Comparison of ENCODE assay signal across 8 cellular contexts in genomic region chr18:51197661-51198424, GRCh38. TPM values are rescaled to one million over a fixed set of nuclear protein-coding genes. Genes with fewer than 3 reads are reported as not detected.
DNase-seq lines count a peak whose midpoint lies in the region; ATAC-seq and TF ChIP-seq lines count a peak whose summit lies in the region.

TSS of gene MEX3C (minus strand) at chr18:51197681. CDS start at chr18:51197320, 361 bp downstream.

- H3K4me3 Mint-ChIP-seq in activated naive CD4-positive, alpha-beta T cell treated with anti-CD3 and anti-CD28 coated beads, Interleukin-2, amount 10 ng/mL, durations not matched to agents 7 days and 5 days, result peak within 1 kb of the TSS; percentile 96

- CTCF ChIA-PET in GM10248 (lab: Yijun Ruan, JAX), result interaction anchor here (0.9 to 4.9 kb wide), 8 partner anchors 8 to 377 kb away, joined by 3 to 34 read pairs (median 4); no protein-coding TSS in a partner anchor
- CTCF ChIA-PET in activated naive CD4-positive, alpha-beta T cell treated with anti-CD3 and anti-CD28 coated beads, Interleukin-2, amount 10 ng/mL, durations not matched to agents 7 days and 5 days (lab: Charles Lee), result interaction anchor here (1.3 to 2.0 kb wide), 2 partner anchors 46 to 48 kb away, joined by 3 to 5 read pairs; no protein-coding TSS in a partner anchor

- POLR2A ChIA-PET in GM10248 (lab: Yijun Ruan, JAX), result interaction anchor here (0.6 to 2.2 kb wide), 3 partner anchors 11 to 69 kb away, joined by 4 to 16 read pairs (median 4); no protein-coding TSS in a partner anchor

- WGBS in gastroesophageal sphincter (ENCODE audit: low coverage in 1 of 2), 2 donors, result 0% methylated on average over 9 to 14 of the region's 51 CpGs

- TF ChIP-seq POLR2A in NB4 (IDR thresholded peaks at IDR 0.05; ENCODE audit: extremely low read depth, insufficient read length) (peak; percentile 42), gastroesophageal sphincter (IDR thresholded peaks at IDR 0.05) (peak in 1 of 2 donors; percentile 27)

- H3K27ac ChIP-seq in SK-N-MC, result peak within 1 kb of the TSS; percentile 92
- H3K27ac ChIP-seq in gastroesophageal sphincter, result peak within 1 kb of the TSS; percentile 95 to 100 (median 98)
- peak within 1 kb of the TSS; percentile 92 for H3K27ac ChIP-seq in neutrophil
- H3K27ac ChIP-seq in substantia nigra (ENCODE audit: low read depth, low read length, poor library complexity, severe bottlenecking), result peak within 1 kb of the TSS; percentile 95

- H3K4me3 ChIP-seq in NB4 (ENCODE audit: low read depth, low read length) (peak within 1 kb of the TSS; percentile 80), SK-N-MC (peak within 1 kb of the TSS; percentile 92), gastroesophageal sphincter (peak within 1 kb of the TSS; percentile 93 to 94), neutrophil (ENCODE audit: low read depth in 1 of 2, low read length in 1 of 2) (peak within 1 kb of the TSS; percentile 88 to 94)

- H3K36me3 Mint-ChIP-seq in activated naive CD4-positive, alpha-beta T cell treated with anti-CD3 and anti-CD28 coated beads, Interleukin-2, amount 10 ng/mL, durations not matched to agents 7 days and 5 days, result peaks cover 18% of the 10 kb centered on the region

- no peaks in the 10 kb centered on the region for H3K27me3 ChIP-seq in gastroesophageal sphincter
- no peaks in the 10 kb centered on the region for H3K27me3 ChIP-seq in neutrophil

- H3K4me1 ChIP-seq in gastroesophageal sphincter, result peaks cover 0 to 33% (median 13%) of the 10 kb centered on the region in 3 donors
- peaks cover 24 to 26% of the 10 kb centered on the region in 2 experiments for H3K4me1 ChIP-seq in neutrophil (ENCODE audit: control insufficient read depth in 1 of 2, insufficient read depth in 1 of 2, low read depth in 1 of 2, low read length in 1 of 2)

- ATAC-seq in HG02571 (IDR thresholded peaks at IDR 0.05; ENCODE audit: unreplicated experiment) (peak; percentile 71), gastroesophageal sphincter (peak; percentile 96)

- peaks cover 35% of the 10 kb centered on the region for H3K4me1 Mint-ChIP-seq in activated naive CD4-positive, alpha-beta T cell treated with anti-CD3 and anti-CD28 coated beads, Interleukin-2, amount 10 ng/mL, durations not matched to agents 7 days and 5 days

- H3K9me3 ChIP-seq in SK-N-MC (ENCODE audit: low read depth, low read length) (no peaks in the 10 kb centered on the region), gastroesophageal sphincter (no peaks in the 10 kb centered on the region), neutrophil (no peaks in the 10 kb centered on the region)

- DNase-seq in GM10248 (ENCODE audit: extremely low spot score), result peak; percentile 95
- peak; percentile 98 for DNase-seq in NB4 (ENCODE audit: low read depth)
- DNase-seq in SK-N-MC (ENCODE audit: low read depth, low spot score), result peak; percentile 91
- peak; percentile 99 for DNase-seq in activated naive CD4-positive, alpha-beta T cell treated with anti-CD3 and anti-CD28 coated beads, Interleukin-2, amount 10 ng/mL, durations not matched to agents 7 days and 5 days
- DNase-seq in substantia nigra (lab: John Stamatoyannopoulos, UW), result peak; percentile 90 to 100 (median 98)

- H3K27ac Mint-ChIP-seq in activated naive CD4-positive, alpha-beta T cell treated with anti-CD3 and anti-CD28 coated beads, Interleukin-2, amount 10 ng/mL, durations not matched to agents 7 days and 5 days, result peak within 1 kb of the TSS; percentile 98

- H3K9ac ChIP-seq in SK-N-MC (ENCODE audit: insufficient read length), result peak within 1 kb of the TSS; percentile 80

- no peaks in the 10 kb centered on the region for H3K9me3 Mint-ChIP-seq in activated naive CD4-positive, alpha-beta T cell treated with anti-CD3 and anti-CD28 coated beads, Interleukin-2, amount 10 ng/mL, durations not matched to agents 7 days and 5 days

- TF ChIP-seq EP300 in gastroesophageal sphincter (IDR thresholded peaks at IDR 0.05), result no peak

- H3K36me3 ChIP-seq in SK-N-MC (ENCODE audit: insufficient read depth, low read length), result no peaks in the 10 kb centered on the region
- no peaks in the 10 kb centered on the region for H3K36me3 ChIP-seq in gastroesophageal sphincter
- H3K36me3 ChIP-seq in neutrophil, result no peaks in the 10 kb centered on the region

- TF ChIP-seq CTCF in GM10248 (IDR thresholded peaks at IDR 0.05; ENCODE audit: control extremely low read depth, extremely low read depth, low read depth, missing control alignments), result no peak
- peak; percentile 3 for TF ChIP-seq CTCF in NB4 (IDR thresholded peaks at IDR 0.05; ENCODE audit: low read depth, low read length)
- peak in 3 of 4 experiments; percentile 36 to 49 (median 47) for TF ChIP-seq CTCF in gastroesophageal sphincter (IDR thresholded peaks at IDR 0.05)
- no peak for TF ChIP-seq CTCF in neutrophil (IDR thresholded peaks at IDR 0.05)

- H3K27me3 Mint-ChIP-seq in activated naive CD4-positive, alpha-beta T cell treated with anti-CD3 and anti-CD28 coated beads, Interleukin-2, amount 10 ng/mL, durations not matched to agents 7 days and 5 days, result no peaks in the 10 kb centered on the region

RNA-seq across cellular contexts. Expression of gene MEX3C, which starts in this region (rescaled TPM):
- 10 to 100 TPM; 24.7 to 35.2 (median 29.0) TPM for total RNA-seq in gastroesophageal sphincter

Comparison
In these comparisons a context has a peak if more than half of its experiments do, and no peak if none do; other contexts are left out.
1. Peak in every context shown above with its lines: DNase-seq, ATAC-seq, H3K4me3 ChIP-seq and H3K27ac ChIP-seq.
2. CTCF ChIP-seq: peak in NB4 (single experiment) and gastroesophageal sphincter (3 of 4); none in GM10248 (single experiment) and neutrophil (single experiment).